1 cellular context compared by ENCODE assay signal in the genomic region with DNA sequence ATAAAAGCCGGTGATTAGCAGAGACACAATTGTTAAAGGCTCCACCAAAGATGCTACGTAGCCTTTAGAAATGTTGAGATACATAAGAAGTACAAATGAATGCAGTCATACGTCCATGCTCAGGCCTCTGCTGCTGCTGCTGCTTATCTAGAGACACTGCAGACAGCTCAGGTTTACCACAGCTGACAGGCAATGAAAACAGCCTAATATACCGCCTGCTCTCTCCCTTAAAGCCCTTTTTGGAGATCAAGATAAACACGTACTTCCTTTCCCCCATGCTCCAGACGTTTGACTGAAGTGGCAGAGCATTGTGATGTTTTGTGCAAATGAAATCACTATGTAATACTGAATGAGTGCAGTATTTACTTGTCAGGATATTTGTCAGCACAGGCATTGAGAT.
TF ChIP-seq lines count a peak whose summit lies in the region.

No MANE protein-coding gene starts in this region.

TF ChIP-seq in WTC11, 78 proteins besides CTCF, POLR2A, EP300 and RAD21 (continued from another document):
- TF ChIP-seq, protein P1, sequence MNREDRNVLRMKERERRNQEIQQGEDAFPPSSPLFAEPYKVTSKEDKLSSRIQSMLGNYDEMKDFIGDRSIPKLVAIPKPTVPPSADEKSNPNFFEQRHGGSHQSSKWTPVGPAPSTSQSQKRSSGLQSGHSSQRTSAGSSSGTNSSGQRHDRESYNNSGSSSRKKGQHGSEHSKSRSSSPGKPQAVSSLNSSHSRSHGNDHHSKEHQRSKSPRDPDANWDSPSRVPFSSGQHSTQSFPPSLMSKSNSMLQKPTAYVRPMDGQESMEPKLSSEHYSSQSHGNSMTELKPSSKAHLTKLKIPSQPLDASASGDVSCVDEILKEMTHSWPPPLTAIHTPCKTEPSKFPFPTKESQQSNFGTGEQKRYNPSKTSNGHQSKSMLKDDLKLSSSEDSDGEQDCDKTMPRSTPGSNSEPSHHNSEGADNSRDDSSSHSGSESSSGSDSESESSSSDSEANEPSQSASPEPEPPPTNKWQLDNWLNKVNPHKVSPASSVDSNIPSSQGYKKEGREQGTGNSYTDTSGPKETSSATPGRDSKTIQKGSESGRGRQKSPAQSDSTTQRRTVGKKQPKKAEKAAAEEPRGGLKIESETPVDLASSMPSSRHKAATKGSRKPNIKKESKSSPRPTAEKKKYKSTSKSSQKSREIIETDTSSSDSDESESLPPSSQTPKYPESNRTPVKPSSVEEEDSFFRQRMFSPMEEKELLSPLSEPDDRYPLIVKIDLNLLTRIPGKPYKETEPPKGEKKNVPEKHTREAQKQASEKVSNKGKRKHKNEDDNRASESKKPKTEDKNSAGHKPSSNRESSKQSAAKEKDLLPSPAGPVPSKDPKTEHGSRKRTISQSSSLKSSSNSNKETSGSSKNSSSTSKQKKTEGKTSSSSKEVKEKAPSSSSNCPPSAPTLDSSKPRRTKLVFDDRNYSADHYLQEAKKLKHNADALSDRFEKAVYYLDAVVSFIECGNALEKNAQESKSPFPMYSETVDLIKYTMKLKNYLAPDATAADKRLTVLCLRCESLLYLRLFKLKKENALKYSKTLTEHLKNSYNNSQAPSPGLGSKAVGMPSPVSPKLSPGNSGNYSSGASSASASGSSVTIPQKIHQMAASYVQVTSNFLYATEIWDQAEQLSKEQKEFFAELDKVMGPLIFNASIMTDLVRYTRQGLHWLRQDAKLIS (CRISPR knock-in tag; IDR thresholded peaks at IDR 0.05; ENCODE audit: borderline replicate concordance) = no peak
- TF ChIP-seq SP1 (CRISPR knock-in tag; conservative IDR thresholded peaks at IDR 0.05) = no peak
